Comparison of ENCODE assay signal across 24 cellular contexts in genomic region chr3:133296315-133296917, GRCh38.
DNase-seq lines count a peak whose midpoint lies in the region; ATAC-seq and TF ChIP-seq lines count a peak whose summit lies in the region.
"Had no signal": no experiment of that assay in that cellular context is flagged by ENCODE, and none has a peak within 500 bp of the region (broad histone marks: within the 10 kb centered on the region; RNA-seq: fewer than 3 reads in every experiment).

No MANE protein-coding gene starts in this region.

- H3K36me3 Mint-ChIP-seq in effector memory CD8-positive, alpha-beta T cell (ENCODE audit: insufficient read depth) = no peaks in the 10 kb centered on the region
- H3K36me3 Mint-ChIP-seq: activated naive CD8-positive, alpha-beta T cell treated with anti-CD3 and anti-CD28 coated beads, Interleukin-2, amount 10 ng/mL, durations not matched to agents 7 days and 5 days; mesothelial cell of epicardium; naive B cell; stimulated activated effector memory CD8-positive, alpha-beta T cell treated with anti-CD3 and anti-CD28 coated beads, Interleukin-12 subunit alpha, Interleukin-12 subunit beta, amount 100 ng/mL, for 72 hours had no signal

- no peaks in the 10 kb centered on the region for H3K9me3 ChIP-seq in esophagus squamous epithelium
- H3K9me3 ChIP-seq: transverse colon had no signal

- H3K27ac ChIP-seq in brain microvascular endothelial cell (peak overlapping the region; percentile 83), coronary artery (no peak overlapping the region), esophagus squamous epithelium (no peak overlapping the region)
- H3K27ac ChIP-seq: 22Rv1, dorsolateral prefrontal cortex, GM23248, transverse colon had no signal

- H3K27ac Mint-ChIP-seq in effector memory CD8-positive, alpha-beta T cell = no peak overlapping the region
- H3K27ac Mint-ChIP-seq: activated naive CD8-positive, alpha-beta T cell treated with anti-CD3 and anti-CD28 coated beads, Interleukin-2, amount 10 ng/mL, durations not matched to agents 7 days and 5 days; mesothelial cell of epicardium; naive B cell; progenitor cell of endocrine pancreas; stimulated activated effector memory CD8-positive, alpha-beta T cell treated with anti-CD3 and anti-CD28 coated beads, Interleukin-12 subunit alpha, Interleukin-12 subunit beta, amount 100 ng/mL, for 72 hours; T-helper 17 cell had no signal

- no peaks in the 10 kb centered on the region for H3K4me1 Mint-ChIP-seq in effector memory CD8-positive, alpha-beta T cell (ENCODE audit: low read depth in 2 of 2)
- H3K4me1 Mint-ChIP-seq: activated naive CD8-positive, alpha-beta T cell treated with anti-CD3 and anti-CD28 coated beads, Interleukin-2, amount 10 ng/mL, durations not matched to agents 7 days and 5 days; mesothelial cell of epicardium; naive B cell; stimulated activated effector memory CD8-positive, alpha-beta T cell treated with anti-CD3 and anti-CD28 coated beads, Interleukin-12 subunit alpha, Interleukin-12 subunit beta, amount 100 ng/mL, for 72 hours; T-helper 17 cell had no signal

- H3K27me3 ChIP-seq in brain microvascular endothelial cell (replicated peaks) = no peaks in the 10 kb centered on the region
- no peaks in the 10 kb centered on the region for H3K27me3 ChIP-seq in esophagus squamous epithelium
- H3K27me3 ChIP-seq: dorsolateral prefrontal cortex, transverse colon had no signal

- WGBS in esophagus squamous epithelium, 2 donors = 55 to 66% methylated on average over 3 of the region's 3 CpGs

- peaks cover 0 to 25% of the 10 kb centered on the region in 2 donors for H3K27me3 Mint-ChIP-seq in effector memory CD8-positive, alpha-beta T cell
- H3K27me3 Mint-ChIP-seq: progenitor cell of endocrine pancreas had no signal

- H3K4me3 Mint-ChIP-seq in effector memory CD8-positive, alpha-beta T cell = no peak overlapping the region
- H3K4me3 Mint-ChIP-seq: activated naive CD8-positive, alpha-beta T cell treated with anti-CD3 and anti-CD28 coated beads, Interleukin-2, amount 10 ng/mL, durations not matched to agents 7 days and 5 days; mesothelial cell of epicardium; naive B cell; stimulated activated effector memory CD8-positive, alpha-beta T cell treated with anti-CD3 and anti-CD28 coated beads, Interleukin-12 subunit alpha, Interleukin-12 subunit beta, amount 100 ng/mL, for 72 hours; T-helper 17 cell had no signal

- intact Hi-C loops in left ventricle myocardium superior (cut with micrococcal nuclease) (no loop called here), esophagus squamous epithelium (cut with DNase I) (no loop called here)

- H3K36me3 ChIP-seq in brain microvascular endothelial cell (replicated peaks) (no peaks in the 10 kb centered on the region), esophagus squamous epithelium (no peaks in the 10 kb centered on the region)
- H3K36me3 ChIP-seq: transverse colon had no signal

- TF ChIP-seq CTCF in brain microvascular endothelial cell (IDR thresholded peaks at IDR 0.05; ENCODE audit: low read depth, low read length, missing control alignments) (no peak), coronary artery (IDR thresholded peaks at IDR 0.05) (no peak), esophagus squamous epithelium (IDR thresholded peaks at IDR 0.05) (no peak)

- H3K9me3 Mint-ChIP-seq in effector memory CD8-positive, alpha-beta T cell = no peaks in the 10 kb centered on the region
- H3K9me3 Mint-ChIP-seq: activated naive CD8-positive, alpha-beta T cell treated with anti-CD3 and anti-CD28 coated beads, Interleukin-2, amount 10 ng/mL, durations not matched to agents 7 days and 5 days; mesothelial cell of epicardium; naive B cell; stimulated activated effector memory CD8-positive, alpha-beta T cell treated with anti-CD3 and anti-CD28 coated beads, Interleukin-12 subunit alpha, Interleukin-12 subunit beta, amount 100 ng/mL, for 72 hours had no signal

- DNase-seq in DMS 273 (lab: John Stamatoyannopoulos, UW; ENCODE audit: unreplicated experiment) (peak; percentile 61), DMS 273 treated with DMSO at 0.1 percent for 48 hours (lab: John Stamatoyannopoulos, UW) (no peak), brain microvascular endothelial cell (peak; percentile 33), left ventricle myocardium superior (no peak), coronary artery (ENCODE audit: low spot score) (no peak), esophagus squamous epithelium (lab: John Stamatoyannopoulos, UW) (no peak)
- DNase-seq in effector memory CD8-positive, alpha-beta T cell = no peak
- DNase-seq: activated CD4-positive, alpha-beta T cell treated with anti-CD3 and anti-CD28 coated beads, Interleukin-2, amount 50 U/mL, for 4 hours; activated gamma-delta T cell treated with Interleukin-2 at 50 U/mL for 16 hours; activated naive CD8-positive, alpha-beta T cell treated with anti-CD3 and anti-CD28 coated beads, Interleukin-2, amount 10 ng/mL, durations not matched to agents 7 days and 5 days; activated T-cell treated with anti-CD3 and anti-CD28 coated beads, Interleukin-2, amount 50 U/mL, for 48 hours; Calu3; dorsolateral prefrontal cortex; GM23248; naive B cell; NCI-H1092; NCI-H510A; T-helper 17 cell; transverse colon had no signal

- ATAC-seq in left ventricle myocardium superior (peak; percentile 75), HG03378 (IDR thresholded peaks at IDR 0.05; ENCODE audit: unreplicated experiment) (no peak)
- ATAC-seq in effector memory CD8-positive, alpha-beta T cell (replicated peaks) = no peak
- ATAC-seq: stimulated activated effector memory CD8-positive, alpha-beta T cell treated with anti-CD3 and anti-CD28 coated beads, Interleukin-12 subunit alpha, Interleukin-12 subunit beta, amount 100 ng/mL, for 72 hours; T-helper 17 cell had no signal

- H3K4me3 ChIP-seq in brain microvascular endothelial cell (ENCODE audit: low read depth, low read length) (no peak overlapping the region), coronary artery (no peak overlapping the region), esophagus squamous epithelium (no peak overlapping the region)
- H3K4me3 ChIP-seq: dorsolateral prefrontal cortex, GM23248, transverse colon had no signal

- in situ Hi-C loops in brain microvascular endothelial cell (cut with HindIII; ENCODE audit: low pct_ligation_motif_present, low sequenced_read_pairs) = no loop called here

- H3K4me1 ChIP-seq in esophagus squamous epithelium = peaks cover 0 to 8% (median 3%) of the 10 kb centered on the region in 3 donors
- H3K4me1 ChIP-seq: transverse colon had no signal

- TF ChIP-seq POLR2A in esophagus squamous epithelium (IDR thresholded peaks at IDR 0.05) = no peak

Comparison
In these comparisons a context has a peak if more than half of its experiments do, and no peak if none do; other contexts are left out.
1. DNase-seq: peak in DMS 273 (single experiment) and brain microvascular endothelial cell (single experiment); none in DMS 273 treated with DMSO at 0.1 percent for 48 hours (single experiment), left ventricle myocardium superior (single experiment), coronary artery (single experiment), esophagus squamous epithelium (single experiment) and effector memory CD8-positive, alpha-beta T cell (0 of 3).